ENCODE assay signal across 8 cellular contexts in genomic region chrX:153694256-153694655, GRCh38. TPM values are rescaled to one million over a fixed set of nuclear protein-coding genes. Genes with fewer than 3 reads are reported as not detected.
"Had no signal": no experiment of that assay in that cellular context is flagged by ENCODE, and none has a peak within 500 bp of the region (broad histone marks: within the 10 kb centered on the region; RNA-seq: fewer than 3 reads in every experiment).

No MANE protein-coding gene starts in this region.

RNA-seq across cellular contexts. Expression of gene PNCK, which starts 20.6 kb away (rescaled TPM):
- total RNA-seq: activated B cell treated with CpG ODN at 0.5 μM for 24 hours; activated CD8-positive, alpha-beta memory T cell treated with anti-CD3 and anti-CD28 coated beads for 36 hours; activated T-helper 1 cell treated with anti-CD3 and anti-CD28 coated beads, Interleukin-12 subunit alpha, Interleukin-12 subunit beta, Interleukin-2, Interleukin-4 antibody, amounts not matched to agents 30 ng/mL and 10 ng/mL and 1 ng/mL, durations not matched to agents 14 hours and 24 hours and 36 hours; body of pancreas had no signal

RNA-seq across cellular contexts. Expression of gene DUSP9, which starts 47.3 kb away (rescaled TPM):
- total RNA-seq: activated B cell treated with CpG ODN at 0.5 μM for 24 hours; activated T-cell treated with anti-CD3 and anti-CD28 coated beads, Interleukin-2, amount 50 U/mL, for 72 hours; aorta; body of pancreas; cardiac septum had no signal
- polyA plus RNA-seq: adrenal gland, aorta had no signal
